In genomic region chr15:65653781-65654521, GRCh38 we compare ENCODE assay signal across 19 cellular contexts. TPM values are rescaled to one million over a fixed set of nuclear protein-coding genes. Genes with fewer than 3 reads are reported as not detected.
DNase-seq lines count a peak whose midpoint lies in the region; ATAC-seq, FAIRE-seq and TF ChIP-seq lines count a peak whose summit lies in the region.
"Had no signal": no experiment of that assay in that cellular context is flagged by ENCODE, and none has a peak within 500 bp of the region (broad histone marks: within the 10 kb centered on the region; RNA-seq: fewer than 3 reads in every experiment).

No MANE protein-coding gene starts in this region.

- no peaks in the 10 kb centered on the region for H3K36me3 Mint-ChIP-seq in activated naive CD4-positive, alpha-beta T cell treated with anti-CD3 and anti-CD28 coated beads, Interleukin-2, amount 50 U/mL, for 72 hours
- peaks cover 25% of the 10 kb centered on the region for H3K36me3 Mint-ChIP-seq in astrocyte (ENCODE audit: low read depth, unreplicated experiment)
- peaks cover 42 to 57% of the 10 kb centered on the region in 2 donors for H3K36me3 Mint-ChIP-seq in stimulated activated naive B cell treated with anti-CD40 and anti-IgM and Interleukin-4, amounts not matched to agents 10 μg/mL and 1 μg/mL and 100 μg/mL, for 72 hours

- no peak for FAIRE-seq in astrocyte (lab: Jason Lieb, UNC)

- no peaks in the 10 kb centered on the region for H3K27me3 Mint-ChIP-seq in astrocyte (ENCODE audit: low read depth, unreplicated experiment)
- no peaks in the 10 kb centered on the region for H3K27me3 Mint-ChIP-seq in stimulated activated naive B cell treated with anti-CD40 and anti-IgM and Interleukin-4, amounts not matched to agents 10 μg/mL and 1 μg/mL and 100 μg/mL, for 72 hours
- H3K27me3 Mint-ChIP-seq: activated CD4-positive, alpha-beta memory T cell treated with anti-CD3 and anti-CD28 coated beads for 36 hours had no signal

- H3K9ac ChIP-seq in astrocyte (ENCODE audit: low read length): no peak overlapping the region

- H3K27ac ChIP-seq in astrocyte (ENCODE audit: low read depth, low read length): peak overlapping the region; percentile 10
- H3K27ac ChIP-seq: upper lobe of right lung had no signal

- H3K4me2 ChIP-seq in astrocyte (ENCODE audit: low read length): peak overlapping the region; percentile 39

- no peaks in the 10 kb centered on the region for H3K79me2 ChIP-seq in astrocyte (ENCODE audit: insufficient read depth, low read length)

- H2AFZ ChIP-seq in astrocyte (ENCODE audit: low read depth, low read length): no peak overlapping the region

- no peak overlapping the region for H3K27ac Mint-ChIP-seq in activated naive CD4-positive, alpha-beta T cell treated with anti-CD3 and anti-CD28 coated beads, Interleukin-2, amount 50 U/mL, for 72 hours
- H3K27ac Mint-ChIP-seq in astrocyte (ENCODE audit: unreplicated experiment): no peak overlapping the region
- peak overlapping the region; percentile 84 for H3K27ac Mint-ChIP-seq in stimulated activated naive B cell treated with anti-CD40 and anti-IgM and Interleukin-4, amounts not matched to agents 10 μg/mL and 1 μg/mL and 100 μg/mL, for 72 hours
- H3K27ac Mint-ChIP-seq: activated CD4-positive, alpha-beta memory T cell treated with anti-CD3 and anti-CD28 coated beads for 36 hours had no signal

- peak; percentile 14 to 48 for ATAC-seq in activated naive CD4-positive, alpha-beta T cell treated with anti-CD3 and anti-CD28 coated beads, Interleukin-2, amount 50 U/mL, for 72 hours
- no peak for ATAC-seq in stimulated activated naive B cell treated with anti-CD40 and anti-IgM and Interleukin-4, amounts not matched to agents 10 μg/mL and 1 μg/mL and 100 μg/mL, for 72 hours (replicated peaks)
- ATAC-seq: sciatic nerve, upper lobe of right lung had no signal

- no peak overlapping the region for H3K4me3 ChIP-seq in astrocyte (ENCODE audit: insufficient read depth, low read depth, low read length)
- H3K4me3 ChIP-seq in fibroblast of the aortic adventitia (ENCODE audit: low read depth, low read length): no peak overlapping the region
- H3K4me3 ChIP-seq: upper lobe of right lung had no signal

- peaks cover 25% of the 10 kb centered on the region for H3K4me1 Mint-ChIP-seq in astrocyte (ENCODE audit: low read depth, unreplicated experiment)
- H3K4me1 Mint-ChIP-seq in stimulated activated naive B cell treated with anti-CD40 and anti-IgM and Interleukin-4, amounts not matched to agents 10 μg/mL and 1 μg/mL and 100 μg/mL, for 72 hours: peaks cover 7 to 11% of the 10 kb centered on the region in 2 donors

- no peaks in the 10 kb centered on the region for H3K36me3 ChIP-seq in astrocyte (ENCODE audit: insufficient read depth, low read length)

- H4K20me1 ChIP-seq in astrocyte (ENCODE audit: insufficient read depth, low read length): no peaks in the 10 kb centered on the region

- TF ChIP-seq CTCF in astrocyte (IDR thresholded peaks at IDR 0.05; ENCODE audit: insufficient read depth, low read depth, low read length): no peak
- TF ChIP-seq CTCF in fibroblast of the aortic adventitia (IDR thresholded peaks at IDR 0.05; ENCODE audit: insufficient read depth, low read length): no peak

- H3K4me3 Mint-ChIP-seq in astrocyte (ENCODE audit: unreplicated experiment): no peak overlapping the region
- H3K4me3 Mint-ChIP-seq in stimulated activated naive B cell treated with anti-CD40 and anti-IgM and Interleukin-4, amounts not matched to agents 10 μg/mL and 1 μg/mL and 100 μg/mL, for 72 hours: no peak overlapping the region
- H3K4me3 Mint-ChIP-seq: activated CD4-positive, alpha-beta memory T cell treated with anti-CD3 and anti-CD28 coated beads for 36 hours had no signal

- peaks cover 29% of the 10 kb centered on the region for H3K4me1 ChIP-seq in astrocyte (ENCODE audit: insufficient read depth, low read length)

- H3K9me3 Mint-ChIP-seq in activated naive CD4-positive, alpha-beta T cell treated with anti-CD3 and anti-CD28 coated beads, Interleukin-2, amount 50 U/mL, for 72 hours: no peaks in the 10 kb centered on the region
- H3K9me3 Mint-ChIP-seq in astrocyte (ENCODE audit: unreplicated experiment): no peaks in the 10 kb centered on the region
- H3K9me3 Mint-ChIP-seq in stimulated activated naive B cell treated with anti-CD40 and anti-IgM and Interleukin-4, amounts not matched to agents 10 μg/mL and 1 μg/mL and 100 μg/mL, for 72 hours: no peaks in the 10 kb centered on the region
- H3K9me3 Mint-ChIP-seq: activated CD4-positive, alpha-beta memory T cell treated with anti-CD3 and anti-CD28 coated beads for 36 hours had no signal

- no peaks in the 10 kb centered on the region for H3K27me3 ChIP-seq in astrocyte (ENCODE audit: insufficient read depth, low read length)
- H3K27me3 ChIP-seq: upper lobe of right lung had no signal

- no peak for DNase-seq in activated naive CD4-positive, alpha-beta T cell treated with anti-CD3 and anti-CD28 coated beads, Interleukin-2, amount 50 U/mL, for 72 hours (ENCODE audit: low spot score in 2 of 2)
- no peak for DNase-seq in activated naive CD4-positive, alpha-beta T cell (lab: John Stamatoyannopoulos, UW)
- DNase-seq in astrocyte (ENCODE audit: low read depth) (no peak), fibroblast of the aortic adventitia (ENCODE audit: low read depth) (peak; percentile 43), GOT3 (lab: John Stamatoyannopoulos, UW) (no peak), NCI-H2171 treated with DMSO at 0.1 percent for 48 hours (lab: John Stamatoyannopoulos, UW) (no peak), SK-N-DZ (ENCODE audit: low spot score) (no peak)
- DNase-seq in stimulated activated naive B cell treated with anti-CD40 and anti-IgM and Interleukin-4, amounts not matched to agents 10 μg/mL and 1 μg/mL and 100 μg/mL, for 72 hours: no peak
- DNase-seq: activated CD4-positive, alpha-beta memory T cell treated with anti-CD3 and anti-CD28 coated beads for 36 hours; activated effector memory CD4-positive, alpha-beta T cell treated with anti-CD3 and anti-CD28 coated beads, Interleukin-2, amount 50 U/mL, for 16 hours; cerebellar nuclear complex; H7; NCI-H1092; NK-92 treated with Interleukin-12 subunit alpha and Interleukin-12 subunit beta, amount 100 ng/mL, for 24 hours; SHP77 treated with DMSO at 0.1 percent for 48 hours; stimulated activated CD4-positive, alpha-beta T cell treated with anti-CD3 and anti-CD28 coated beads, Interleukin-4, amount 100 ng/mL, for 4 hours; T1000; upper lobe of right lung had no signal

- H3K9me3 ChIP-seq in astrocyte (ENCODE audit: insufficient read depth, low read depth, low read length): no peaks in the 10 kb centered on the region
- H3K9me3 ChIP-seq: upper lobe of right lung had no signal

RNA-seq across cellular contexts. Expression of gene SLC24A1, which starts 32.2 kb away (rescaled TPM):
- 10 to 100 TPM in 1 of 2 donors, 1 to 10 TPM in 1; 6.4 to 11.0 TPM for total RNA-seq in activated naive CD4-positive, alpha-beta T cell treated with anti-CD3 and anti-CD28 coated beads, Interleukin-2, amount 50 U/mL, for 72 hours
- total RNA-seq in astrocyte (10.3 and 12.4 TPM in 2 replicates), fibroblast of the aortic adventitia (ENCODE audit: low replicate concordance) (7.9 and 13.2 TPM in 2 replicates)
- 5.7 and 8.7 TPM in 2 replicates for polyA plus RNA-seq in SK-N-DZ (2014; cell fraction: cytosol; rRNA removed)
- polyA plus RNA-seq in SK-N-DZ (2014; cell fraction: nucleus; rRNA removed): 3.2 and 4.4 TPM in 2 replicates

RNA-seq across cellular contexts. Expression of gene INTS14, which starts 43.0 kb away (rescaled TPM):
- 10 to 100 TPM; 48.5 to 55.4 TPM for total RNA-seq in activated naive CD4-positive, alpha-beta T cell treated with anti-CD3 and anti-CD28 coated beads, Interleukin-2, amount 50 U/mL, for 72 hours
- total RNA-seq in astrocyte: 24.2 and 24.4 TPM in 2 replicates
- 31.7 and 38.3 TPM in 2 replicates for total RNA-seq in fibroblast of the aortic adventitia (ENCODE audit: low replicate concordance)
- polyA plus RNA-seq in SK-N-DZ (2014; cell fraction: cytosol; rRNA removed): 60.7 and 76.1 TPM in 2 replicates
- 82.8 and 113 TPM in 2 replicates for polyA plus RNA-seq in SK-N-DZ (2014; cell fraction: nucleus; rRNA removed)

Comparison
In these comparisons a context has a peak if more than half of its experiments do, and no peak if none do; other contexts are left out.
1. ATAC-seq: peak in activated naive CD4-positive, alpha-beta T cell treated with anti-CD3 and anti-CD28 coated beads, Interleukin-2, amount 50 U/mL, for 72 hours (2 of 2); none in stimulated activated naive B cell treated with anti-CD40 and anti-IgM and Interleukin-4, amounts not matched to agents 10 μg/mL and 1 μg/mL and 100 μg/mL, for 72 hours (0 of 2).